Comparison of ENCODE assay signal across 23 cellular contexts in genomic region chr10:113754768-113755167, GRCh38. TPM values are rescaled to one million over a fixed set of nuclear protein-coding genes. Genes with fewer than 3 reads are reported as not detected.
"Had no signal": no experiment of that assay in that cellular context is flagged by ENCODE, and none has a peak within 500 bp of the region (broad histone marks: within the 10 kb centered on the region; RNA-seq: fewer than 3 reads in every experiment).

No MANE protein-coding gene starts in this region.

- ATAC-seq: activated CD8-positive, alpha-beta memory T cell treated with anti-CD3 and anti-CD28 coated beads, Interleukin-2, amount 10 ng/mL, durations not matched to agents 7 days and 5 days; body of pancreas; heart left ventricle; stimulated activated naive CD8-positive, alpha-beta T cell treated with anti-CD3 and anti-CD28 coated beads, Interleukin-15, amount 100 ng/mL, for 72 hours had no signal

- H3K27ac ChIP-seq: heart left ventricle, prostate gland, skin epidermis, thoracic aorta had no signal

- H3K36me3 ChIP-seq: heart left ventricle, prostate gland, thoracic aorta had no signal

- H3K27me3 ChIP-seq: body of pancreas had no signal

- H3K9me3 ChIP-seq: body of pancreas, heart left ventricle, prostate gland, thoracic aorta had no signal

- H3K4me3 ChIP-seq: body of pancreas, heart left ventricle, prostate gland, skin epidermis, thoracic aorta had no signal

- H3K4me1 ChIP-seq: heart left ventricle had no signal

- DNase-seq: activated CD4-positive, alpha-beta memory T cell treated with anti-CD3 and anti-CD28 coated beads, Interleukin-2, amount 10 ng/mL, durations not matched to agents 7 days and 5 days; activated CD4-positive, alpha-beta T cell treated with anti-CD3 and anti-CD28 coated beads for 48 hours; activated CD4-positive, CD25-positive, alpha-beta regulatory T cell; activated CD8-positive, alpha-beta memory T cell treated with anti-CD3 and anti-CD28 coated beads, Interleukin-2, amount 10 ng/mL, durations not matched to agents 7 days and 5 days; activated naive CD4-positive, alpha-beta T cell treated with Interleukin-2 at 50 U/mL for 16 hours; activated naive CD8-positive, alpha-beta T cell treated with anti-CD3 and anti-CD28 coated beads, Interleukin-2, amount 10 ng/mL, durations not matched to agents 7 days and 5 days; activated T-cell treated with anti-CD3 and anti-CD28 coated beads, Interleukin-2, amount 50 U/mL, for 1 hour; body of pancreas; heart left ventricle; immature natural killer cell; right cardiac atrium; stimulated activated CD4-positive, alpha-beta T cell treated with anti-CD3 and anti-CD28 coated beads, Interleukin-4, amount 100 ng/mL, for 1 hour; stimulated activated naive CD8-positive, alpha-beta T cell treated with anti-CD3 and anti-CD28 coated beads, Interleukin-15, amount 100 ng/mL, for 72 hours; T-helper 1 cell; T-helper 9 cell had no signal

RNA-seq across cellular contexts. Expression of gene PLEKHS1, which starts 3.3 kb away (rescaled TPM):
- total RNA-seq: activated naive CD8-positive, alpha-beta T cell treated with anti-CD3 and anti-CD28 coated beads, Interleukin-2, amount 10 ng/mL, durations not matched to agents 7 days and 5 days; activated T-helper 17 cell treated with anti-CD3 and anti-CD28 coated beads, Interleukin-2, amount 50 U/mL, for 72 hours; cardiac septum; dermis microvascular lymphatic vessel endothelial cell; frontal cortex; heart left ventricle; omental fat pad; right cardiac atrium had no signal
- polyA plus RNA-seq: heart left ventricle, immature natural killer cell, right cardiac atrium had no signal
